28 cellular contexts compared by ENCODE assay signal in the genomic region with DNA sequence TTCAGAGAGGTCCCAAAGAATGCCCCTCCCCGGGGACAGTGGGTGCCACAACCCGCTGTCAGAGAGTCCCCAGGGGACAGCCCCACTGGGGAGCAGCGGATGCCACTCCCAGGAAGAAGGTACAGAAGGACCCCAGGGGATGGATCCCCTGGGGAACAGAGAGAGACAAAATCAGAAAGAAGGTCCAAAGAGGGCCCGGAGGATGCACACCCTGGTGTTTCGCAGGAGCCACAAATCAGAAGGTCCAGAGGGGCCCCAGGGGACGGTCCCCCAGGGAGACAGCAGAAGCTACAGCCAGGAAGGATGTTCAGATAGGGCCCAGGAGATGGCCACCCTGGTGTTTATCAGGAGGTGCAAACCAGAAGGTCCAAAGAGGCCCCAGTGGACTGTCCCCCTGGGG. TPM values are rescaled to one million over a fixed set of nuclear protein-coding genes. Genes with fewer than 3 reads are reported as not detected.
A peak's percentile ranks its signal among the peaks of the same experiment; 100 is the strongest.
DNase-seq lines count a peak whose midpoint lies in the region; ATAC-seq and TF ChIP-seq lines count a peak whose summit lies in the region.
"Had no signal": no experiment of that assay in that cellular context is flagged by ENCODE, and none has a peak within 500 bp of the region (broad histone marks: within the 10 kb centered on the region; RNA-seq: fewer than 3 reads in every experiment).

No MANE protein-coding gene starts in this region.

- peak; percentile 37 for ATAC-seq in GM19463 (IDR thresholded peaks at IDR 0.05; ENCODE audit: unreplicated experiment)
- ATAC-seq in GM21825 (IDR thresholded peaks at IDR 0.05; ENCODE audit: unreplicated experiment) = peak; percentile 54
- ATAC-seq in HG03196 (IDR thresholded peaks at IDR 0.05; ENCODE audit: unreplicated experiment) = peak; percentile 61
- ATAC-seq: A549; CD8-positive, alpha-beta T cell; PC-3 had no signal

- no peak for TF ChIP-seq POLR2A in NB4 (IDR thresholded peaks at IDR 0.05; ENCODE audit: extremely low read depth, insufficient read length)

- peak; percentile 42 for DNase-seq in NB4 (ENCODE audit: low read depth)
- no peak for DNase-seq in NOMO-1 treated with DMSO at 0.1 percent for 48 hours (lab: John Stamatoyannopoulos, UW; ENCODE audit: unreplicated experiment)
- DNase-seq in HuH-7.5 (ENCODE audit: low spot score) = no peak
- no peak for DNase-seq in AG08395 (ENCODE audit: low spot score)
- DNase-seq in right atrium auricular region (ENCODE audit: low spot score) = no peak
- DNase-seq: Caco-2; CD8-positive, alpha-beta T cell; DMS79; EL; GDM1; H7; NCI-H1105; NCI-H1436 treated with DMSO at 0.1 percent for 48 hours; NCI-H187 treated with DMSO at 0.1 percent for 48 hours; NCI-H2171 treated with DMSO at 0.1 percent for 48 hours; NCI-H345; NCI-H510A treated with DMSO at 0.1 percent for 48 hours; PC-3; SK-N-SH; SW 1271; T-helper 9 cell had no signal

- H3K4me3 ChIP-seq in NB4 (ENCODE audit: low read depth, low read length) = no peak overlapping the region
- H3K4me3 ChIP-seq in right atrium auricular region = no peak overlapping the region
- H3K4me3 ChIP-seq: A549 had no signal

- no peaks in the 10 kb centered on the region for H3K36me3 ChIP-seq in right atrium auricular region

- H3K27ac ChIP-seq in right atrium auricular region = no peak overlapping the region
- H3K27ac ChIP-seq: A549, C4-2B, HL-60 had no signal

- no peaks in the 10 kb centered on the region for H3K9me3 ChIP-seq in right atrium auricular region
- H3K9me3 ChIP-seq: A549, Caco-2, SK-N-SH had no signal

- H3K4me1 ChIP-seq in right atrium auricular region = no peaks in the 10 kb centered on the region
- H3K4me1 ChIP-seq: A549, Caco-2 had no signal

- no peaks in the 10 kb centered on the region for H3K27me3 ChIP-seq in right atrium auricular region

- TF ChIP-seq CTCF in NB4 (IDR thresholded peaks at IDR 0.05; ENCODE audit: low read depth, low read length) = no peak
- TF ChIP-seq CTCF in right atrium auricular region (IDR thresholded peaks at IDR 0.05) = no peak

RNA-seq across cellular contexts. Expression of a gene that starts 1.4 kb away (rescaled TPM):
- not detected for total RNA-seq in right atrium auricular region
- total RNA-seq: B cell; Caco-2; CD8-positive, alpha-beta T cell; H7; PC-3 had no signal

RNA-seq across cellular contexts. Expression of a gene that starts 12.5 kb away (rescaled TPM):
- total RNA-seq in right atrium auricular region = 1 to 10 TPM in 1 of 2 donors, not detected in 1; 1.7 TPM
- total RNA-seq: B cell, Caco-2, H7, PC-3 had no signal
